Comparison of ENCODE assay signal across 8 cellular contexts in genomic region chr5:79514391-79515105, GRCh38. TPM values are rescaled to one million over a fixed set of nuclear protein-coding genes. Genes with fewer than 3 reads are reported as not detected.
DNase-seq lines count a peak whose midpoint lies in the region; ATAC-seq and TF ChIP-seq lines count a peak whose summit lies in the region.

No MANE protein-coding gene starts in this region.

- DNase-seq in CD1c-positive myeloid dendritic cell (ENCODE audit: extremely low spot score) (peak; percentile 99), NCI-H748 treated with DMSO at 0.1 percent for 48 hours (lab: John Stamatoyannopoulos, UW) (peak; percentile 91), lower leg skin (ENCODE audit: low spot score in 2 of 2) (peak; percentile 87 to 98)
- DNase-seq in activated CD4-positive, alpha-beta memory T cell treated with anti-CD3 and anti-CD28 coated beads, Interleukin-2, amount 10 ng/mL, durations not matched to agents 7 days and 5 days = peak; percentile 91
- peak; percentile 79 to 82 for DNase-seq in stimulated activated CD4-positive, alpha-beta T cell treated with anti-CD3 and anti-CD28 coated beads, Interleukin-4, amount 100 ng/mL, for 48 hours (ENCODE audit: low read depth in 2 of 2)

- no peak for TF ChIP-seq CTCF in lower leg skin (IDR thresholded peaks at IDR 0.05)

- WGBS in lower leg skin, 2 donors = 1 to 4% methylated on average over 26 to 36 of the region's 38 CpGs

- ATAC-seq in GM19397 (IDR thresholded peaks at IDR 0.05; ENCODE audit: unreplicated experiment) (peak; percentile 81), HG03565 (IDR thresholded peaks at IDR 0.05; ENCODE audit: unreplicated experiment) (peak; percentile 77)

- H3K27ac ChIP-seq in duodenal mucosa (ENCODE audit: low read depth, low read length) = peak overlapping the region; percentile 92

- H3K9me3 ChIP-seq in duodenal mucosa (ENCODE audit: control insufficient read depth in 1 of 2, low read length in 2 of 2) = no peaks in the 10 kb centered on the region

- peaks cover 25 to 27% of the 10 kb centered on the region in 2 donors for H3K27me3 ChIP-seq in duodenal mucosa (ENCODE audit: control insufficient read depth in 1 of 2, insufficient read depth in 2 of 2, low read length in 2 of 2)

- no peaks in the 10 kb centered on the region for H3K36me3 ChIP-seq in duodenal mucosa (ENCODE audit: control insufficient read depth in 1 of 2, insufficient read depth in 2 of 2, low read length in 2 of 2)

- peak overlapping the region; percentile 98 for H3K4me3 Mint-ChIP-seq in activated CD4-positive, alpha-beta memory T cell treated with anti-CD3 and anti-CD28 coated beads, Interleukin-2, amount 10 ng/mL, durations not matched to agents 7 days and 5 days

- intact Hi-C loops in lower leg skin (cut with DNase I; ENCODE audit: low total_unique reads) = no loop called here

- H3K4me1 ChIP-seq in duodenal mucosa (ENCODE audit: control insufficient read depth in 1 of 2, insufficient read depth in 2 of 2, low read length in 2 of 2) = peaks cover 6 to 18% of the 10 kb centered on the region in 2 donors

- peak overlapping the region; percentile 71 to 76 for H3K9ac ChIP-seq in duodenal mucosa (ENCODE audit: low read depth in 1 of 2, low read length in 2 of 2)

- peak overlapping the region; percentile 86 for H3K27ac Mint-ChIP-seq in activated CD4-positive, alpha-beta memory T cell treated with anti-CD3 and anti-CD28 coated beads, Interleukin-2, amount 10 ng/mL, durations not matched to agents 7 days and 5 days

- H3K9me3 Mint-ChIP-seq in activated CD4-positive, alpha-beta memory T cell treated with anti-CD3 and anti-CD28 coated beads, Interleukin-2, amount 10 ng/mL, durations not matched to agents 7 days and 5 days = no peaks in the 10 kb centered on the region

- H3K36me3 Mint-ChIP-seq in activated CD4-positive, alpha-beta memory T cell treated with anti-CD3 and anti-CD28 coated beads, Interleukin-2, amount 10 ng/mL, durations not matched to agents 7 days and 5 days (ENCODE audit: low read depth) = no peaks in the 10 kb centered on the region

- peaks cover 33% of the 10 kb centered on the region for H3K27me3 Mint-ChIP-seq in activated CD4-positive, alpha-beta memory T cell treated with anti-CD3 and anti-CD28 coated beads, Interleukin-2, amount 10 ng/mL, durations not matched to agents 7 days and 5 days

- H3K4me3 ChIP-seq in duodenal mucosa (ENCODE audit: low read depth in 1 of 2, low read length in 2 of 2) = peak overlapping the region; percentile 79 to 91
- H3K4me3 ChIP-seq in lower leg skin (ENCODE audit: low read depth, poor library complexity, severe bottlenecking) = peak overlapping the region; percentile 61

- POLR2A ChIA-PET in activated CD4-positive, alpha-beta memory T cell treated with anti-CD3 and anti-CD28 coated beads, Interleukin-2, amount 10 ng/mL, durations not matched to agents 7 days and 5 days (lab: Charles Lee) = interaction anchor here (0.7 to 1.8 kb wide), 5 partner anchors 13 to 1140 kb away, joined by 3 to 10 read pairs (median 4); partner anchors contain the start of genes DHFR, JMY, MSH3 and TENT2

- no peak for TF ChIP-seq POLR2A in lower leg skin (IDR thresholded peaks at IDR 0.05)

- peaks cover 23% of the 10 kb centered on the region for H3K4me1 Mint-ChIP-seq in activated CD4-positive, alpha-beta memory T cell treated with anti-CD3 and anti-CD28 coated beads, Interleukin-2, amount 10 ng/mL, durations not matched to agents 7 days and 5 days

- CTCF ChIA-PET in activated CD4-positive, alpha-beta memory T cell treated with anti-CD3 and anti-CD28 coated beads, Interleukin-2, amount 10 ng/mL, durations not matched to agents 7 days and 5 days (lab: Charles Lee) = interaction anchor here (0.7 to 1.6 kb wide), 4 partner anchors 15 to 569 kb away, joined by 3 to 4 read pairs (median 4); no protein-coding TSS in a partner anchor

RNA-seq across cellular contexts. Expression of gene HOMER1, which starts 0.6 kb away (rescaled TPM):
- 1 to 10 TPM; 1.2 to 1.9 TPM for total RNA-seq in activated CD4-positive, alpha-beta memory T cell treated with anti-CD3 and anti-CD28 coated beads, Interleukin-2, amount 10 ng/mL, durations not matched to agents 7 days and 5 days
- total RNA-seq in lower leg skin = 10 to 100 TPM in 2 of 4 donors, 1 to 10 TPM in 2; 5.9 to 12.4 (median 8.8) TPM

Comparison
In these comparisons a context has a peak if more than half of its experiments do, and no peak if none do; other contexts are left out.
1. Peak in every context shown above with its lines: DNase-seq, ATAC-seq, H3K4me3 ChIP-seq and H3K27ac ChIP-seq.